ENCODE assay signal across 8 cellular contexts in the genomic region with DNA sequence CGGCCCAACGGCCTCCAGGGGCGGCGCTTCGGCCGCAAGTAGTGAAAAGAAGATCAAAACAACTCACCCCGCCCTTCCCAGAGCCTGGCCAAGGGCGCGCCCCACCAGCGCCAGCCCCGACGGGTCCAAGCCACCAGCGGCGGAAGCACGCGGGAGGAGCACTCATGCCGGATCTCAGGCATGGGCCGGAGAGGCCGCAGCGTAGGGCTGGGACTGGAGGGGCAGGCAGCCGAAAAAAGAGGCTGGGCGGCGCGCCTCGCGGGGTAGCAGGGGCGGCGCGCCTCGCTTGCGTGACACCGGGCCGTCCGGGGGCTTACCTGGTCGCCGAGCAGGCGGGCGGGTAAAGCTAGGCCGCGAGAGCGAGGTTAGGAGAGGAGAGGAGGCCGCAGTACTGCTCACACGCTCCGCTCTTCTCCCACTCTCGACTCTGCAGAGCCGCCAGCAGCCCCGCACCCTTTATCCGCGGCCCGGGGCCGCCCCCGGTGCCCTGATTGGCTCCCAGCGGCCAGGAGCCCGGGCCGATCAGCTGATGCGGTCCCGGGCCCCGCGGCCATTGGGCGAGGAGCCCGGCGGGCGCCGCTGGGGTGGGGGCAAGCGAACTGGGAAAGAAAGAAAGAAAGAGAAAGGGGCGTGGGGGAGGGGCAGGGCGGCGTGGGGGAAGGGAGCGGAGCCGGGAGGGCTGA. TPM values are rescaled to one million over a fixed set of nuclear protein-coding genes. Genes with fewer than 3 reads are reported as not detected.
A peak's percentile ranks its signal among the peaks of the same experiment; 100 is the strongest.
DNase-seq lines count a peak whose midpoint lies in the region; ATAC-seq and TF ChIP-seq lines count a peak whose summit lies in the region.

A gene (minus strand): TSS at position 429 of the 683 bp plus-strand sequence. CDS start 3,053 bp downstream, outside the sequence.

- ATAC-seq in GM19397 (IDR thresholded peaks at IDR 0.05; ENCODE audit: unreplicated experiment) (peak; percentile 77), HG03565 (IDR thresholded peaks at IDR 0.05; ENCODE audit: unreplicated experiment) (peak; percentile 63)
- peak; percentile 77 for ATAC-seq in activated CD8-positive, alpha-beta T cell treated with anti-CD3 and anti-CD28 coated beads for 36 hours

- no peaks in the 10 kb centered on the region for H3K9me3 ChIP-seq in effector memory CD4-positive, alpha-beta T cell (ENCODE audit: control insufficient read depth, low read length)

- TF ChIP-seq CTCF in CD14-positive monocyte (IDR thresholded peaks at IDR 0.05), result no peak
- TF ChIP-seq CTCF in activated CD8-positive, alpha-beta T cell treated with anti-CD3 and anti-CD28 coated beads for 36 hours (IDR thresholded peaks at IDR 0.05), result no peak

- H3K4me3 ChIP-seq in effector memory CD4-positive, alpha-beta T cell (ENCODE audit: insufficient read depth, low read depth, low read length, poor library complexity, severe bottlenecking), result peak within 1 kb of the TSS; percentile 75

- H3K4me1 Mint-ChIP-seq in CD14-positive monocyte, result peaks cover 70% of the 10 kb centered on the region
- peaks cover 15% of the 10 kb centered on the region for H3K4me1 Mint-ChIP-seq in activated CD8-positive, alpha-beta T cell treated with anti-CD3 and anti-CD28 coated beads for 36 hours (ENCODE audit: low read depth)

- POLR2A ChIA-PET in activated CD8-positive, alpha-beta T cell treated with anti-CD3 and anti-CD28 coated beads for 36 hours (lab: Charles Lee), result no interaction called here

- no peaks in the 10 kb centered on the region for H3K27me3 ChIP-seq in effector memory CD4-positive, alpha-beta T cell (replicated peaks; ENCODE audit: control insufficient read depth, insufficient read depth, low read length, poor library complexity, severe bottlenecking)

- H3K36me3 Mint-ChIP-seq in CD14-positive monocyte, result peaks cover 37 to 41% of the 10 kb centered on the region in 2 donors
- H3K36me3 Mint-ChIP-seq in activated CD8-positive, alpha-beta T cell treated with anti-CD3 and anti-CD28 coated beads for 36 hours (ENCODE audit: low read depth), result peaks cover 7% of the 10 kb centered on the region

- DNase-seq in CD14-positive monocyte (ENCODE audit: low spot score) (peak; percentile 82), NCI-H748 (lab: John Stamatoyannopoulos, UW; ENCODE audit: unreplicated experiment) (peak; percentile 94), lung microvascular endothelial cell (ENCODE audit: low read depth in 2 of 2) (peak; percentile 91 to 96)
- DNase-seq in activated CD8-positive, alpha-beta T cell treated with anti-CD3 and anti-CD28 coated beads for 36 hours, result peak; percentile 67
- DNase-seq in effector memory CD4-positive, alpha-beta T cell, result peak; percentile 48 to 53 (median 49)
- peak; percentile 49 to 57 (median 53) for DNase-seq in stimulated activated CD4-positive, alpha-beta T cell treated with anti-CD3 and anti-CD28 coated beads, TNF-alpha, amount 100 ng/mL, for 4 hours (ENCODE audit: low read depth in 3 of 3)

- H3K9me3 Mint-ChIP-seq in CD14-positive monocyte, result peaks cover 0 to 5% (median 0%) of the 10 kb centered on the region in 7 donors
- H3K9me3 Mint-ChIP-seq in activated CD8-positive, alpha-beta T cell treated with anti-CD3 and anti-CD28 coated beads for 36 hours, result no peaks in the 10 kb centered on the region

- H3K27ac Mint-ChIP-seq in CD14-positive monocyte, result peak within 1 kb of the TSS; percentile 91 to 98 (median 95)
- peak within 1 kb of the TSS; percentile 77 for H3K27ac Mint-ChIP-seq in activated CD8-positive, alpha-beta T cell treated with anti-CD3 and anti-CD28 coated beads for 36 hours

- CTCF ChIA-PET in activated CD8-positive, alpha-beta T cell treated with anti-CD3 and anti-CD28 coated beads for 36 hours (lab: Charles Lee), result interaction anchor here (1.0 to 9.1 kb wide), 2 partner anchors 16 to 248 kb away, joined by 3 to 270 read pairs; no protein-coding TSS in a partner anchor

- H3K4me3 Mint-ChIP-seq in CD14-positive monocyte, result peak within 1 kb of the TSS; percentile 100
- H3K4me3 Mint-ChIP-seq in activated CD8-positive, alpha-beta T cell treated with anti-CD3 and anti-CD28 coated beads for 36 hours, result peak within 1 kb of the TSS; percentile 78

- peaks cover under 1% of the 10 kb centered on the region for H3K4me1 ChIP-seq in effector memory CD4-positive, alpha-beta T cell (ENCODE audit: control insufficient read depth, insufficient read depth, low read length, poor library complexity, severe bottlenecking)

- peak within 1 kb of the TSS; percentile 62 for H3K27ac ChIP-seq in effector memory CD4-positive, alpha-beta T cell (ENCODE audit: insufficient read depth, low read length, poor library complexity, severe bottlenecking)

- peaks cover 0 to 3% (median 0%) of the 10 kb centered on the region in 3 donors for H3K27me3 Mint-ChIP-seq in CD14-positive monocyte (ENCODE audit: low read depth in 3 of 3)
- peaks cover 24% of the 10 kb centered on the region for H3K27me3 Mint-ChIP-seq in activated CD8-positive, alpha-beta T cell treated with anti-CD3 and anti-CD28 coated beads for 36 hours

- intact Hi-C loops in CD14-positive monocyte (cut with micrococcal nuclease), result loop anchor here (2.0 to 10.0 kb wide), 4 partner anchors 129 to 393 kb away; a partner anchor contains a TSS
- intact Hi-C loops in activated CD8-positive, alpha-beta T cell treated with anti-CD3 and anti-CD28 coated beads for 36 hours (cut with micrococcal nuclease), result no loop called here

- peaks cover 10% of the 10 kb centered on the region for H3K36me3 ChIP-seq in effector memory CD4-positive, alpha-beta T cell (ENCODE audit: control insufficient read depth, insufficient read depth, low read length)

RNA-seq across cellular contexts. Expression of the gene that starts here (rescaled TPM):
- polyA plus RNA-seq in CD14-positive monocyte, result 100 to 1,000 TPM; 506 to 523 TPM
- total RNA-seq in activated CD8-positive, alpha-beta T cell treated with anti-CD3 and anti-CD28 coated beads for 36 hours, result 10 to 100 TPM; 50.6 to 52.8 TPM
- total RNA-seq in lung microvascular endothelial cell, result 199 and 377 TPM in 2 replicates

Comparison
In these comparisons a context has a peak if more than half of its experiments do, and no peak if none do; other contexts are left out.
1. Peak in every context shown above with its lines: DNase-seq, ATAC-seq, H3K4me3 ChIP-seq and H3K27ac ChIP-seq.